7 cellular contexts compared by ENCODE assay signal in the genomic region with DNA sequence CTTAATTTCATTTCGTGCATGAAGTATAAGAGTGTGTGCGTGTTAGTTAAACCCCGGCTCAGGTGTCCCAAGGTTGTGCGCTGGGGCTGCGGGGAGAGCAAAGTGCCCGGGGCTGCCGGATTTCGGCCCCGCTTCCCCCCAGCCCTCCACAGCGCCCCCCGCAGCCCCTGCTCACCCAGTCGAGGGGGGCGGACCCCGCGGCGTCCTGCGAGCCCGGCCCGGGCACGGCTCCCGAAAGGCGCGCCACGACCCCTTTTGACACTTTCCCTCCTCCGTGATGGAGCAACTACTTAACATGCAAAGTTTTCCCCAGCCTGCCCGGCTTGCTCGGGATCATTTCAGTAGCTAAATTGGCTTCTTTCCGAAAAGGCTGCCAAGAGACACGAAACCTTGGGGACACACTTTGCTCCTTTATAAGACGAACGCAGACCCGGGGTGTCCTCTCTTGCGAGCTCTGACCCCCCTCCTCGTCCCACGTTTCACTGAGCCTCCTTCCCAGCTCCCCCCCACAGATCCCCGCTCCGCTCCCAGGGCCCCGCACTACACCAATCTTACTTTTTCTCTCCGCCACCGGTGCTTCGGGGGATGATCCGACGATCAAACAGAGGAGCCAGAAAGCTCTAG.
A peak's percentile ranks its signal among the peaks of the same experiment; 100 is the strongest.
DNase-seq lines count a peak whose midpoint lies in the region; ATAC-seq and TF ChIP-seq lines count a peak whose summit lies in the region.

No MANE protein-coding gene starts in this region.

- H3K9me3 ChIP-seq in subcutaneous abdominal adipose tissue (ENCODE audit: control insufficient read depth in 5 of 5, low read length in 5 of 5): no peaks in the 10 kb centered on the region

- peak overlapping the region; percentile 0 to 74 (median 68) for H3K9ac ChIP-seq in subcutaneous abdominal adipose tissue (ENCODE audit: low read length in 5 of 5)

- no peaks in the 10 kb centered on the region for H3K27me3 ChIP-seq in subcutaneous abdominal adipose tissue (ENCODE audit: control insufficient read depth in 5 of 5, insufficient read depth in 4 of 5, low read length in 5 of 5)

- no peak for DNase-seq in GM12865 (ENCODE audit: low read depth)
- peak; percentile 11 for DNase-seq in RWPE1 (ENCODE audit: low spot score)
- DNase-seq in coronary artery (ENCODE audit: low spot score): no peak
- DNase-seq in memory B cell (ENCODE audit: low spot score in 2 of 2): no peak
- no peak for DNase-seq in SKM-1 treated with dmso at 0.1 percent for 144 hours (lab: John Stamatoyannopoulos, UW; ENCODE audit: unreplicated experiment)
- DNase-seq in T-helper 9 cell: no peak

- POLR2A ChIA-PET in RWPE1 (lab: Yijun Ruan, JAX; ENCODE audit: low non-redundant PET): no interaction called here

- H3K36me3 ChIP-seq in subcutaneous abdominal adipose tissue (ENCODE audit: control insufficient read depth in 5 of 5, insufficient read depth in 5 of 5, low read length in 5 of 5): no peaks in the 10 kb centered on the region

- ATAC-seq in memory B cell (ENCODE audit: low read depth): no peak

- H3K27me3 Mint-ChIP-seq in memory B cell: peaks cover 1% of the 10 kb centered on the region

- no peaks in the 10 kb centered on the region for H3K36me3 Mint-ChIP-seq in memory B cell

- H3K4me3 Mint-ChIP-seq in memory B cell: peak overlapping the region; percentile 79

- CTCF ChIA-PET in RWPE1 (lab: Yijun Ruan, JAX): interaction anchor here (0.7 kb wide), 1 partner anchor 56 kb away, joined by 4 read pairs; no protein-coding TSS in a partner anchor

- H3K4me1 Mint-ChIP-seq in memory B cell: peaks cover 22% of the 10 kb centered on the region

- H3K4me1 ChIP-seq in subcutaneous abdominal adipose tissue (ENCODE audit: control insufficient read depth in 5 of 5, insufficient read depth in 5 of 5, low read length in 5 of 5): peaks cover 4 to 40% (median 30%) of the 10 kb centered on the region in 5 donors

- H3K27ac Mint-ChIP-seq in memory B cell: no peak overlapping the region

- no peaks in the 10 kb centered on the region for H3K9me3 Mint-ChIP-seq in memory B cell

- no peak for TF ChIP-seq CTCF in GM12865 (IDR thresholded peaks at IDR 0.05; ENCODE audit: insufficient read depth, low read depth, low read length, missing control alignments)
- no peak for TF ChIP-seq CTCF in RWPE1 (conservative IDR thresholded peaks at IDR 0.05; ENCODE audit: low read depth)
- no peak for TF ChIP-seq CTCF in coronary artery (IDR thresholded peaks at IDR 0.05)

- H3K4me3 ChIP-seq in GM12865 (ENCODE audit: low read depth, low read length): peak overlapping the region; percentile 51
- peak overlapping the region; percentile 81 for H3K4me3 ChIP-seq in coronary artery
- H3K4me3 ChIP-seq in subcutaneous abdominal adipose tissue (ENCODE audit: low read depth in 1 of 5, low read length in 5 of 5): peak overlapping the region; percentile 68 to 87 (median 79)

- H3K27ac ChIP-seq in RWPE1 (peak overlapping the region; percentile 68), coronary artery (peak overlapping the region; percentile 3 to 70), subcutaneous abdominal adipose tissue (ENCODE audit: low read depth, low read length) (peak overlapping the region; percentile 91)

Comparison
In these comparisons a context has a peak if more than half of its experiments do, and no peak if none do; other contexts are left out.
1. H3K27ac ChIP-seq: peak in every context shown above with its lines; median percentile 91 in subcutaneous abdominal adipose tissue; 68 in RWPE1; 36 in coronary artery.